11 cellular contexts compared by ENCODE assay signal in the genomic region with DNA sequence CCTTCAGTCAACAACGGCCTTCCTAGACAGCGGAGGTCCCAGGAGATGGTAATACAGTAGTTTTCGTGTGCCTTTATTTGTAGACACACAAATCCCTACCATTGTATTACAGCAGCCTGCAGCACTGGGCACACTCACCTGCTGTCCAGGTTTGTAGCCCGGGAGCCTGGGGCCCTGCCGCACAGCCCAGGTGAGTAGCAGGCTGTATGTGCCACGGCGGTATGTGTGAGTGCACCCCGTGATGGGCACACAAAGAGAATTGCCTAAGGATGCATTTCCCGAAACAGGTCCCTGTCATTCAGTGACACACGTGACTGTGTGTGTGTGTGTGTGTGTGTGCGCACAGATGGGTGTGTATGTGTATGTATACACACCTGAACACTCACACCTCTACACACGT.
"Had no signal": no experiment of that assay in that cellular context is flagged by ENCODE, and none has a peak within 500 bp of the region (broad histone marks: within the 10 kb centered on the region; RNA-seq: fewer than 3 reads in every experiment).

No MANE protein-coding gene starts in this region.

- H3K27ac ChIP-seq: esophagus squamous epithelium, psoas muscle had no signal

- H3K4me3 ChIP-seq: esophagus squamous epithelium, psoas muscle had no signal

- FAIRE-seq: colon, endothelial cell of umbilical vein had no signal

- H3K4me3 Mint-ChIP-seq: stimulated activated effector memory CD8-positive, alpha-beta T cell treated with anti-CD3 and anti-CD28 coated beads, Interleukin-12 subunit alpha, Interleukin-12 subunit beta, amount 100 ng/mL, for 72 hours; T-helper 2 cell treated with Interferon-gamma antibody and Interleukin-4, amounts not matched to agents 5 μg/mL and 100 μg/mL, for 36 hours had no signal

- H3K9me3 ChIP-seq: esophagus squamous epithelium, psoas muscle had no signal

- H3K9me3 Mint-ChIP-seq: stimulated activated effector memory CD8-positive, alpha-beta T cell treated with anti-CD3 and anti-CD28 coated beads, Interleukin-12 subunit alpha, Interleukin-12 subunit beta, amount 100 ng/mL, for 72 hours; T-helper 2 cell treated with Interferon-gamma antibody and Interleukin-4, amounts not matched to agents 5 μg/mL and 100 μg/mL, for 36 hours had no signal

- H3K27ac Mint-ChIP-seq: stimulated activated effector memory CD8-positive, alpha-beta T cell treated with anti-CD3 and anti-CD28 coated beads, Interleukin-12 subunit alpha, Interleukin-12 subunit beta, amount 100 ng/mL, for 72 hours; T-helper 2 cell treated with Interferon-gamma antibody and Interleukin-4, amounts not matched to agents 5 μg/mL and 100 μg/mL, for 36 hours had no signal

- DNase-seq: activated naive CD4-positive, alpha-beta T cell; esophagus squamous epithelium; hypothalamus; kidney glomerular epithelial cell; midbrain; psoas muscle; stimulated activated CD4-positive, alpha-beta T cell treated with anti-CD3 and anti-CD28 coated beads, Interleukin-12 subunit alpha, Interleukin-12 subunit beta, amount 100 ng/mL, for 4 hours had no signal

- H3K27me3 ChIP-seq: esophagus squamous epithelium had no signal
